In genomic region chr15:63939531-63940130, GRCh38 we compare ENCODE assay signal across 1 cellular context.
TF ChIP-seq lines count a peak whose summit lies in the region.

No MANE protein-coding gene starts in this region.

TF ChIP-seq in SK-N-SH treated with all-trans-retinoic acid at 6 μM for 48 hours, 23 proteins besides CTCF, POLR2A, EP300 and RAD21 (continued from another document):
- TF ChIP-seq SNAI2 (CRISPR knock-in tag; IDR thresholded peaks at IDR 0.05): no peak
